In the genomic region with DNA sequence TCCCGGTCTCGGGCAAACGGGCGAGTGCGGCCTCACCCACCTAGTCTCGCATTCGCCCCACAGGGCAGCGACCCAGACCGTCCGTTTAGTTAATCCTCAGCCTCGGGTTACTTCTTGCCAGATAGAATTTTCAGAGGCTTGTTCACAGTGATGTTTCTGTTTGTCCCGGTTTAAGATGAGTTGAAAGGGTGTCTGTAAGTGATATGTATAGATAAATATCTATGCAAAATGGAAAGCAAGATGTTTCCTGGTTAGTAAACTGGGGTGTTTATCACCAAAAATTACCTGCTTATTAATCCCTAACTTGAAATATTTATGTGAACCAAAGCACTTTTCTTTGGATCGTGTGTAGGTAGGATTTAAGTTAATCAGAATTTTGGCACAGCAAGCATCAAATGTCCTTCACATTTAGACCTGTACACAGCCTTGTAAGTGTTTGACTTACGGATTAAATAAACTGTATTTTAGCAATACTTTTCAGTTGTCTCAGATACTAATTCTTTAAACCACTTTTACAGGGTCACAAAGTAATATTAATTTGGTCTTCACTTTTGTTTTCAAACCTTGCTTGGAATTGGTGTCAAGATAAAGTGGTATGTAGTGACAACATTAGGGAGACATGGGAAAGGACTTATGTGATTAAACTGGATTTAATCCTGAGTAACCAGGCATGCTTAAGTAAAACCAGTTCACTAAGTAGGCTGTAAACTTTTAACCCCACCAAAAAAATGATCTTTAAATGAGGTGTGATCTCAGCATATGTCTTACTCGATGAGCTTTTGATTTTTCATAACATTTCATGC, we compare ENCODE assay signal across 8 cellular contexts. TPM values are rescaled to one million over a fixed set of nuclear protein-coding genes. Genes with fewer than 3 reads are reported as not detected.
A peak's percentile ranks its signal among the peaks of the same experiment; 100 is the strongest.
DNase-seq lines count a peak whose midpoint lies in the region; ATAC-seq, FAIRE-seq and TF ChIP-seq lines count a peak whose summit lies in the region.

No MANE protein-coding gene starts in this region.

- peaks cover 27% of the 10 kb centered on the region for H3K4me1 ChIP-seq in CD8-positive, alpha-beta memory T cell (ENCODE audit: insufficient read depth, low read length)
- H3K4me1 ChIP-seq in keratinocyte (ENCODE audit: control insufficient read depth, extremely low read depth, insufficient read depth, low read length) (peaks cover 30% of the 10 kb centered on the region), stomach smooth muscle (ENCODE audit: control insufficient read depth, insufficient read depth, low read length) (peaks cover 3% of the 10 kb centered on the region)

- H3K27ac ChIP-seq in CD8-positive, alpha-beta memory T cell (ENCODE audit: low read depth, low read length), result peak overlapping the region; percentile 86
- H3K27ac ChIP-seq in angular gyrus (ENCODE audit: low read depth, low read length) (peak overlapping the region; percentile 86), keratinocyte (ENCODE audit: control insufficient read depth, insufficient read depth, low read length) (peak overlapping the region; percentile 85), stomach smooth muscle (ENCODE audit: low read length) (peak overlapping the region; percentile 85)

- H3K79me2 ChIP-seq in keratinocyte (ENCODE audit: control insufficient read depth, insufficient read depth, low read length), result peaks cover 54% of the 10 kb centered on the region

- no peaks in the 10 kb centered on the region for H4K20me1 ChIP-seq in keratinocyte (ENCODE audit: control insufficient read depth, extremely low read depth, insufficient read depth, low read length)

- H2AFZ ChIP-seq in keratinocyte (ENCODE audit: control insufficient read depth, low read length), result peak overlapping the region; percentile 95

- peaks cover 44 to 54% (median 50%) of the 10 kb centered on the region in 3 donors for H3K4me1 Mint-ChIP-seq in CD8-positive, alpha-beta memory T cell

- H3K27me3 Mint-ChIP-seq in CD8-positive, alpha-beta memory T cell, result no peaks in the 10 kb centered on the region

- CTCF ChIA-PET in CD8-positive, alpha-beta memory T cell (lab: Charles Lee), result interaction anchor here (0.9 kb wide), 1 partner anchor 8 kb away, joined by 3 read pairs; no protein-coding TSS in a partner anchor

- peak overlapping the region; percentile 81 for H3K4me3 ChIP-seq in CD8-positive, alpha-beta memory T cell (ENCODE audit: low read length)
- peak overlapping the region; percentile 63 to 89 (median 85) for H3K4me3 ChIP-seq in keratinocyte (ENCODE audit: control insufficient read depth in 2 of 3, extremely low read depth in 1 of 3, insufficient read depth in 2 of 3, low read depth in 1 of 3, low read length in 3 of 3)
- H3K4me3 ChIP-seq in stomach smooth muscle (ENCODE audit: low read length in 2 of 2), result peak overlapping the region; percentile 76 to 85

- H3K9me3 ChIP-seq in CD8-positive, alpha-beta memory T cell (ENCODE audit: low read length), result no peaks in the 10 kb centered on the region
- H3K9me3 ChIP-seq in keratinocyte (ENCODE audit: control insufficient read depth, low read depth, low read length) (no peaks in the 10 kb centered on the region), stomach smooth muscle (ENCODE audit: control insufficient read depth in 2 of 2, low read length in 2 of 2) (no peaks in the 10 kb centered on the region)

- no peak for ATAC-seq in HG02798 (IDR thresholded peaks at IDR 0.05; ENCODE audit: poor library complexity, unreplicated experiment)

- H3K9me3 Mint-ChIP-seq in CD8-positive, alpha-beta memory T cell, result no peaks in the 10 kb centered on the region

- H3K9ac ChIP-seq in keratinocyte (ENCODE audit: control insufficient read depth, extremely low read depth, insufficient read depth, low read length) (peak overlapping the region; percentile 95), stomach smooth muscle (ENCODE audit: low read length in 2 of 2) (peak overlapping the region; percentile 93 to 95)

- H3K9me1 ChIP-seq in keratinocyte (ENCODE audit: control insufficient read depth, extremely low read depth, insufficient read depth, low read length), result no peaks in the 10 kb centered on the region

- peak overlapping the region; percentile 93 to 100 (median 98) for H3K4me3 Mint-ChIP-seq in CD8-positive, alpha-beta memory T cell

- no peaks in the 10 kb centered on the region for H3K36me3 ChIP-seq in CD8-positive, alpha-beta memory T cell (ENCODE audit: insufficient read depth, low read length)
- H3K36me3 ChIP-seq in keratinocyte (ENCODE audit: control insufficient read depth in 2 of 2, extremely low read depth in 1 of 2, insufficient read depth in 2 of 2, low read length in 2 of 2) (peaks cover 3 to 4% of the 10 kb centered on the region in 2 experiments), stomach smooth muscle (ENCODE audit: control insufficient read depth in 2 of 2, insufficient read depth in 2 of 2, low read length in 2 of 2) (peaks cover 0 to 2% of the 10 kb centered on the region in 2 donors)

- TF ChIP-seq CTCF in keratinocyte (optimal IDR thresholded peaks at IDR 0.05 in 1 of 3, IDR thresholded peaks at IDR 0.05 in 1 of 3, conservative IDR thresholded peaks at IDR 0.05 in 1 of 3; ENCODE audit: extremely low read depth in 1 of 3, insufficient read depth in 2 of 3, low read length in 3 of 3), result no peak

- dilution Hi-C loops in keratinocyte (cut with MboI; ENCODE audit: extremely low pct_ligation_motif_present, low sequenced_read_pairs), result no loop called here

- POLR2A ChIA-PET in CD8-positive, alpha-beta memory T cell (lab: Charles Lee), result interaction anchor here (0.6 to 1.1 kb wide), 4 partner anchors 175 to 533 kb away, joined by 3 to 5 read pairs (median 4); partner anchors contain the start of genes LRRC8C and LRRC8D

- H3K27me3 ChIP-seq in CD8-positive, alpha-beta memory T cell (ENCODE audit: insufficient read depth, low read length, poor library complexity, severe bottlenecking), result no peaks in the 10 kb centered on the region
- H3K27me3 ChIP-seq in keratinocyte (ENCODE audit: control insufficient read depth, extremely low read depth, insufficient read depth, low read length) (no peaks in the 10 kb centered on the region), stomach smooth muscle (ENCODE audit: control insufficient read depth in 1 of 2, insufficient read depth in 2 of 2, low read length in 2 of 2) (no peaks in the 10 kb centered on the region)

- peak overlapping the region; percentile 16 to 98 (median 95) for H3K27ac Mint-ChIP-seq in CD8-positive, alpha-beta memory T cell

- FAIRE-seq in keratinocyte (lab: Jason Lieb, UNC), result no peak

- H3K36me3 Mint-ChIP-seq in CD8-positive, alpha-beta memory T cell, result peaks cover 0 to 20% (median 2%) of the 10 kb centered on the region in 3 donors

- H3K4me2 ChIP-seq in keratinocyte (ENCODE audit: control insufficient read depth, extremely low read depth, insufficient read depth, low read depth, low read length), result peak overlapping the region; percentile 92

- DNase-seq in CD8-positive, alpha-beta memory T cell, result no peak
- DNase-seq in KG1 (lab: John Stamatoyannopoulos, UW), result peak; percentile 32
- DNase-seq in keratinocyte (ENCODE audit: low read depth, low spot score), result no peak
- DNase-seq in activated CD8-positive, alpha-beta memory T cell treated with anti-CD3 and anti-CD28 coated beads for 24 hours, result no peak
- DNase-seq in effector CD4-positive, alpha-beta T cell, result no peak

RNA-seq across cellular contexts. Expression of gene ZNF326, which starts 0.9 kb away (rescaled TPM):
- total RNA-seq in CD8-positive, alpha-beta memory T cell, result 10 to 100 TPM; 26.2 to 26.4 TPM
- polyA plus RNA-seq in CD8-positive, alpha-beta memory T cell, result 5.0 TPM
- 9.5 to 22.7 TPM (median 10.4 TPM) in 3 replicates for polyA plus RNA-seq in keratinocyte
- polyA plus RNA-seq in keratinocyte (2011; ENCODE audit: low read depth), result 21.5 TPM
- polyA plus RNA-seq in keratinocyte (2011; cell fraction: cytosol; rRNA removed), result 6.6 and 9.7 TPM in 2 replicates
- polyA plus RNA-seq in keratinocyte (2011; cell fraction: nucleus; rRNA removed), result 16.3 and 26.5 TPM in 2 replicates
- 8.9 and 16.6 TPM in 2 replicates for polyA plus RNA-seq in keratinocyte (2012; ENCODE audit: low replicate concordance)
- polyA minus RNA-seq in keratinocyte, result 5.3 to 15.6 TPM (median 6.7 TPM) in 3 replicates
- polyA minus RNA-seq in keratinocyte (2011; cell fraction: cytosol; rRNA and poly(A)+ RNA removed), result 6.1 TPM
- polyA minus RNA-seq in keratinocyte (2011; cell fraction: nucleus; rRNA and poly(A)+ RNA removed), result 15.5 and 22.0 TPM in 2 replicates
